8 cellular contexts compared by ENCODE assay signal in genomic region chr3:123559040-123559861, GRCh38. TPM values are rescaled to one million over a fixed set of nuclear protein-coding genes. Genes with fewer than 3 reads are reported as not detected.
DNase-seq lines count a peak whose midpoint lies in the region; ATAC-seq and FAIRE-seq lines count a peak whose summit lies in the region.

No MANE protein-coding gene starts in this region.

- ATAC-seq in naive thymus-derived CD8-positive, alpha-beta T cell = no peak
- ATAC-seq in HG02678 (IDR thresholded peaks at IDR 0.05; ENCODE audit: unreplicated experiment) (no peak), HG03432 (IDR thresholded peaks at IDR 0.05; ENCODE audit: unreplicated experiment) (no peak), GM21515 (IDR thresholded peaks at IDR 0.05; ENCODE audit: unreplicated experiment) (no peak)

- POLR2A ChIA-PET in naive thymus-derived CD8-positive, alpha-beta T cell (lab: Charles Lee) = no interaction called here

- peaks cover 4 to 8% (median 7%) of the 10 kb centered on the region in 4 donors for H3K4me1 Mint-ChIP-seq in naive thymus-derived CD8-positive, alpha-beta T cell

- H3K4me3 Mint-ChIP-seq in naive thymus-derived CD8-positive, alpha-beta T cell = no peak overlapping the region

- peaks cover 3 to 17% (median 8%) of the 10 kb centered on the region in 9 donors for H3K9me3 Mint-ChIP-seq in naive thymus-derived CD8-positive, alpha-beta T cell

- DNase-seq in M059J (ENCODE audit: low read depth) = peak; percentile 52
- DNase-seq in SHP77 treated with DMSO at 0.1 percent for 48 hours (lab: John Stamatoyannopoulos, UW) = peak; percentile 19
- DNase-seq in epidermal melanocyte (ENCODE audit: insufficient read length, low spot score) = peak; percentile 41
- peak in 6 of 10 donors; percentile 7 to 61 (median 36) for DNase-seq in naive thymus-derived CD8-positive, alpha-beta T cell

- FAIRE-seq in G401.6 (lab: Jason Lieb, UNC) = peak; percentile 90

- H3K36me3 Mint-ChIP-seq in naive thymus-derived CD8-positive, alpha-beta T cell = peaks cover 19 to 45% (median 25%) of the 10 kb centered on the region in 3 donors

- H3K27ac Mint-ChIP-seq in naive thymus-derived CD8-positive, alpha-beta T cell = no peak overlapping the region

- H3K27me3 Mint-ChIP-seq in naive thymus-derived CD8-positive, alpha-beta T cell = no peaks in the 10 kb centered on the region

RNA-seq across cellular contexts. Expression of gene HACD2, which starts 25.6 kb away (rescaled TPM):
- total RNA-seq in M059J (2014; rRNA removed; shearing (Covaris generic)) = 43.4 and 63.9 TPM in 2 replicates
- 10 to 100 TPM; 26.1 to 28.9 TPM for total RNA-seq in naive thymus-derived CD8-positive, alpha-beta T cell
- polyA plus RNA-seq in naive thymus-derived CD8-positive, alpha-beta T cell = 10 to 100 TPM; 16.0 to 20.5 (median 20.1) TPM
